Comparison of ENCODE assay signal across 9 cellular contexts in the genomic region with DNA sequence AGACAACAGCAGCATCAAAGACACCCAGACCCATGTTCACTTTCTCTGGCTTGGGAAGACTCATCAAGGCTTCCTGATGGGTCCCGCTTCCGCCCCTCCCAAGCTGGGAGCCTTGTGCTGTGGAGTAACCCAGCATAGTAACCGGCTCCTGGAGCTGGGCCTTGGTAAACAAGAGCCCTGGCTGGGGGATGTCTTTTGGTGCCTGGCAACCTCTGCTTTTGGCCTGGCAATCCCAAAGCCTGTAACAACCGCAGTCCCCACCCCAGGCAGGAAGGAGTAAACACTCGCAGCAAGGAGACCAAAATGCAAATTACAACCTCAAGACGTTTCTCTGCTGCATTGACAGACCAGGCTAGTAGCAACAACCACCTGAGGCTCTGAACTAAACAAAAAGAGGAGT. TPM values are rescaled to one million over a fixed set of nuclear protein-coding genes. Genes with fewer than 3 reads are reported as not detected.
DNase-seq lines count a peak whose midpoint lies in the region; ATAC-seq and TF ChIP-seq lines count a peak whose summit lies in the region.
"Had no signal": no experiment of that assay in that cellular context is flagged by ENCODE, and none has a peak within 500 bp of the region (broad histone marks: within the 10 kb centered on the region; RNA-seq: fewer than 3 reads in every experiment).

No MANE protein-coding gene starts in this region.

- no peaks in the 10 kb centered on the region for H3K27me3 ChIP-seq in prostate gland (replicated peaks; ENCODE audit: insufficient read depth)

- H3K4me1 ChIP-seq in OCI-LY7 (ENCODE audit: insufficient read depth, low read length, poor library complexity, severe bottlenecking): peaks cover 12% of the 10 kb centered on the region
- peaks cover 10% of the 10 kb centered on the region for H3K4me1 ChIP-seq in prostate gland (replicated peaks)

- H3K9me2 ChIP-seq in OCI-LY7 (ENCODE audit: insufficient read depth, low read length): no peaks in the 10 kb centered on the region

- H3K79me2 ChIP-seq in OCI-LY7 (ENCODE audit: insufficient read depth, low read depth, low read length): no peaks in the 10 kb centered on the region

- H3K4me3 ChIP-seq in OCI-LY7 (ENCODE audit: low read depth, low read length, poor library complexity, severe bottlenecking) (no peak overlapping the region), foreskin fibroblast (ENCODE audit: low read depth in 1 of 2, low read length in 2 of 2) (no peak overlapping the region), prostate gland (peak overlapping the region in 1 of 2 donors; percentile 22)

- H2AFZ ChIP-seq in OCI-LY7 (ENCODE audit: low read length): peak overlapping the region; percentile 84; the same call in 1 of the 2 replicates

- DNase-seq in EH (ENCODE audit: low read depth) (peak; percentile 45), OCI-LY7 (ENCODE audit: low spot score) (peak; percentile 46), foreskin fibroblast (peak; percentile 23 to 71), prostate gland (ENCODE audit: low spot score) (peak; percentile 88), D341Med (ENCODE audit: low spot score) (no peak), DMS53 (lab: John Stamatoyannopoulos, UW) (no peak)
- no peak for DNase-seq in effector CD4-positive, alpha-beta T cell
- DNase-seq: NCI-H1930 had no signal

- 19% methylated on average over 6 of the region's 6 CpGs for WGBS in prostate gland

- no peaks in the 10 kb centered on the region for H3K36me3 ChIP-seq in OCI-LY7 (ENCODE audit: insufficient read depth, low read length)
- no peaks in the 10 kb centered on the region for H3K36me3 ChIP-seq in prostate gland

- H3K27ac ChIP-seq in OCI-LY7 (ENCODE audit: low read depth, low read length, poor library complexity, severe bottlenecking): no peak overlapping the region
- peak overlapping the region; percentile 78 to 82 for H3K27ac ChIP-seq in prostate gland

- TF ChIP-seq POLR2A in prostate gland (IDR thresholded peaks at IDR 0.05): no peak

- no peaks in the 10 kb centered on the region for H3K9me3 ChIP-seq in OCI-LY7 (ENCODE audit: low read length)
- H3K9me3 ChIP-seq in prostate gland: no peaks in the 10 kb centered on the region

- CTCF ChIA-PET in OCI-LY7 (lab: Charles Lee; ENCODE audit: unreplicated experiment): no interaction called here

- intact Hi-C loops in OCI-LY7 (cut with micrococcal nuclease; ENCODE audit: unreplicated experiment): no loop called here
- intact Hi-C loops in prostate gland (cut with DNase I): no loop called here

- H4K20me1 ChIP-seq in OCI-LY7 (ENCODE audit: insufficient read depth, low read length): no peaks in the 10 kb centered on the region

- H3K4me2 ChIP-seq in OCI-LY7 (ENCODE audit: low read length): peak overlapping the region; percentile 40

- POLR2A ChIA-PET in OCI-LY7 (lab: Charles Lee): interaction anchor here (1.1 kb wide), 1 partner anchor 12 kb away, joined by 3 read pairs; no protein-coding TSS in a partner anchor

- TF ChIP-seq CTCF in OCI-LY7 (conservative IDR thresholded peaks at IDR 0.05; ENCODE audit: low read length) (no peak), foreskin fibroblast (IDR thresholded peaks at IDR 0.05; ENCODE audit: low read depth, low read length) (no peak), prostate gland (IDR thresholded peaks at IDR 0.05) (no peak)

- BruUV-seq in OCI-LY7 (replicated peaks; lab: Mats Ljungman, UMichigan): no TSS peak

- ATAC-seq in HG03045 (IDR thresholded peaks at IDR 0.05; ENCODE audit: unreplicated experiment): no peak

RNA-seq across cellular contexts. Expression of a gene that starts 16.9 kb away (rescaled TPM):
- total RNA-seq in OCI-LY7 (2014; rRNA removed; shearing (Covaris generic)): 76.1 and 98.7 TPM in 2 replicates
- total RNA-seq in OCI-LY7 (2022) (131 and 132 TPM in 2 replicates), prostate gland (100 to 1,000 TPM; 100 to 123 TPM)

RNA-seq across cellular contexts. Expression of a gene that starts 51.4 kb away (rescaled TPM):
- total RNA-seq in OCI-LY7 (2014; rRNA removed; shearing (Covaris generic)): 55.1 and 61.2 TPM in 2 replicates
- total RNA-seq in OCI-LY7 (2022) (94.7 and 101 TPM in 2 replicates), prostate gland (100 to 1,000 TPM in 1 of 2 donors, 10 to 100 TPM in 1; 97.3 to 132 TPM)

RNA-seq across cellular contexts. Expression of a gene that starts 58.1 kb away (rescaled TPM):
- total RNA-seq in OCI-LY7 (2014; rRNA removed; shearing (Covaris generic)): 50.3 and 71.0 TPM in 2 replicates
- total RNA-seq in OCI-LY7 (2022) (55.4 and 60.4 TPM in 2 replicates), prostate gland (10 to 100 TPM; 90.0 to 92.5 TPM)

Comparison
In these comparisons a context has a peak if more than half of its experiments do, and no peak if none do; other contexts are left out.
1. DNase-seq: peak in EH (single experiment), OCI-LY7 (single experiment), foreskin fibroblast (2 of 2) and prostate gland (single experiment); none in effector CD4-positive, alpha-beta T cell (single experiment), D341Med (single experiment) and DMS53 (single experiment).